In genomic region chr3:39718674-39719595, GRCh38 we compare ENCODE assay signal across 15 cellular contexts.
DNase-seq lines count a peak whose midpoint lies in the region; ATAC-seq and TF ChIP-seq lines count a peak whose summit lies in the region.
"Had no signal": no experiment of that assay in that cellular context is flagged by ENCODE, and none has a peak within 500 bp of the region (broad histone marks: within the 10 kb centered on the region; RNA-seq: fewer than 3 reads in every experiment).

No MANE protein-coding gene starts in this region.

- no peaks in the 10 kb centered on the region for H3K79me2 ChIP-seq in smooth muscle cell (ENCODE audit: low read depth)

- H3K27me3 ChIP-seq in smooth muscle cell (ENCODE audit: low read depth) = peaks cover 22% of the 10 kb centered on the region
- H3K27me3 ChIP-seq: esophagus muscularis mucosa had no signal

- H3K4me3 ChIP-seq in fibroblast of mammary gland (ENCODE audit: control insufficient read depth, low read depth, low read length) (no peak overlapping the region), smooth muscle cell (no peak overlapping the region)
- H3K4me3 ChIP-seq: esophagus muscularis mucosa had no signal

- no peak overlapping the region for H3K9ac ChIP-seq in smooth muscle cell (ENCODE audit: low read depth)

- TF ChIP-seq CTCF in activated CD8-positive, alpha-beta T cell treated with anti-CD3 and anti-CD28 coated beads for 36 hours (IDR thresholded peaks at IDR 0.05) = no peak
- TF ChIP-seq CTCF in fibroblast of mammary gland (conservative IDR thresholded peaks at IDR 0.05; ENCODE audit: control insufficient read depth, insufficient read depth, low read depth, low read length) = no peak
- TF ChIP-seq CTCF in smooth muscle cell (IDR thresholded peaks at IDR 0.05; ENCODE audit: borderline replicate concordance, insufficient read depth, poor library complexity, severe bottlenecking) = no peak
- no peak for TF ChIP-seq CTCF in Calu3 (IDR thresholded peaks at IDR 0.05; ENCODE audit: unreplicated experiment)

- H3K4me2 ChIP-seq in smooth muscle cell = no peak overlapping the region

- H3K4me1 ChIP-seq in smooth muscle cell (ENCODE audit: low read depth) = no peaks in the 10 kb centered on the region
- H3K4me1 ChIP-seq: esophagus muscularis mucosa had no signal

- 52% methylated on average over 7 of the region's 7 CpGs for WGBS in smooth muscle cell (ENCODE audit: low lambda C conversion rate)

- no peak overlapping the region for H3K27ac Mint-ChIP-seq in activated CD8-positive, alpha-beta T cell treated with anti-CD3 and anti-CD28 coated beads for 36 hours
- no peak overlapping the region for H3K27ac Mint-ChIP-seq in activated CD8-positive, alpha-beta T cell treated with anti-CD3 and anti-CD28 coated beads, Interleukin-2, amount 10 ng/mL, durations not matched to agents 7 days and 5 days
- no peak overlapping the region for H3K27ac Mint-ChIP-seq in Calu3 (ENCODE audit: unreplicated experiment)
- H3K27ac Mint-ChIP-seq: activated CD4-positive, alpha-beta T cell treated with anti-CD3 and anti-CD28 coated beads, Interleukin-2, amount 10 ng/mL, durations not matched to agents 7 days and 5 days; activated T-helper 2 cell treated with anti-CD3 and anti-CD28 coated beads, Interferon-gamma antibody, Interleukin-2, Interleukin-4, amounts not matched to agents 10 μg/mL and 5 μg/mL and 100 μg/mL, durations not matched to agents 14 hours and 24 hours and 36 hours; natural killer cell treated with Interleukin-12 subunit alpha and Interleukin-12 subunit beta and Interleukin-15 and Interleukin-18, amount 100 ng/mL, for 72 hours had no signal

- H3K9me3 ChIP-seq in smooth muscle cell (replicated peaks; ENCODE audit: low read depth) = no peaks in the 10 kb centered on the region
- H3K9me3 ChIP-seq: esophagus muscularis mucosa had no signal

- no peaks in the 10 kb centered on the region for H4K20me1 ChIP-seq in smooth muscle cell (ENCODE audit: low read depth)

- DNase-seq in activated CD8-positive, alpha-beta T cell treated with anti-CD3 and anti-CD28 coated beads for 36 hours = no peak
- no peak for DNase-seq in activated CD8-positive, alpha-beta T cell treated with anti-CD3 and anti-CD28 coated beads, Interleukin-2, amount 10 ng/mL, durations not matched to agents 7 days and 5 days
- DNase-seq in NCI-H524 treated with DMSO at 0.1 percent for 48 hours (lab: John Stamatoyannopoulos, UW) = peak; percentile 85
- DNase-seq in fibroblast of mammary gland (ENCODE audit: low read depth) = peak; percentile 81
- DNase-seq in smooth muscle cell (lab: John Stamatoyannopoulos, UW; ENCODE audit: unreplicated experiment) = no peak
- no peak for DNase-seq in activated CD8-positive, alpha-beta memory T cell treated with anti-CD3 and anti-CD28 coated beads, Interleukin-2, amount 50 U/mL, for 4 hours
- no peak for DNase-seq in Calu3
- DNase-seq: activated CD4-positive, alpha-beta T cell treated with anti-CD3 and anti-CD28 coated beads, Interleukin-2, amount 10 ng/mL, durations not matched to agents 7 days and 5 days; cerebellar nuclear complex; NCI-H1417; NK-92 treated with Interleukin-12 subunit alpha and Interleukin-12 subunit beta, amount 100 ng/mL, for 24 hours had no signal

- no TSS peak for BruUV-seq in Calu3 (replicated peaks; lab: Mats Ljungman, UMichigan)

- POLR2A ChIA-PET in activated CD8-positive, alpha-beta T cell treated with anti-CD3 and anti-CD28 coated beads for 36 hours (lab: Charles Lee) = no interaction called here
- POLR2A ChIA-PET in activated CD8-positive, alpha-beta T cell treated with anti-CD3 and anti-CD28 coated beads, Interleukin-2, amount 10 ng/mL, durations not matched to agents 7 days and 5 days (lab: Charles Lee) = no interaction called here

- intact Hi-C loops in activated CD8-positive, alpha-beta T cell treated with anti-CD3 and anti-CD28 coated beads for 36 hours (cut with micrococcal nuclease) = no loop called here
- intact Hi-C loops in Calu3 (cut with micrococcal nuclease; ENCODE audit: unreplicated experiment) = no loop called here

- no peak overlapping the region for H3K4me3 Mint-ChIP-seq in activated CD8-positive, alpha-beta T cell treated with anti-CD3 and anti-CD28 coated beads for 36 hours
- H3K4me3 Mint-ChIP-seq in activated CD8-positive, alpha-beta T cell treated with anti-CD3 and anti-CD28 coated beads, Interleukin-2, amount 10 ng/mL, durations not matched to agents 7 days and 5 days = no peak overlapping the region
- no peak overlapping the region for H3K4me3 Mint-ChIP-seq in Calu3 (ENCODE audit: low read depth, unreplicated experiment)
- H3K4me3 Mint-ChIP-seq: activated CD4-positive, alpha-beta T cell treated with anti-CD3 and anti-CD28 coated beads, Interleukin-2, amount 10 ng/mL, durations not matched to agents 7 days and 5 days; natural killer cell treated with Interleukin-12 subunit alpha and Interleukin-12 subunit beta and Interleukin-15 and Interleukin-18, amount 100 ng/mL, for 72 hours had no signal

- H3K4me1 Mint-ChIP-seq in activated CD8-positive, alpha-beta T cell treated with anti-CD3 and anti-CD28 coated beads for 36 hours (ENCODE audit: low read depth) = no peaks in the 10 kb centered on the region
- no peaks in the 10 kb centered on the region for H3K4me1 Mint-ChIP-seq in activated CD8-positive, alpha-beta T cell treated with anti-CD3 and anti-CD28 coated beads, Interleukin-2, amount 10 ng/mL, durations not matched to agents 7 days and 5 days (ENCODE audit: low read depth)
- no peaks in the 10 kb centered on the region for H3K4me1 Mint-ChIP-seq in Calu3 (ENCODE audit: low read depth, unreplicated experiment)
- H3K4me1 Mint-ChIP-seq: activated CD4-positive, alpha-beta T cell treated with anti-CD3 and anti-CD28 coated beads, Interleukin-2, amount 10 ng/mL, durations not matched to agents 7 days and 5 days had no signal

- ATAC-seq in activated CD8-positive, alpha-beta T cell treated with anti-CD3 and anti-CD28 coated beads for 36 hours = peak; percentile 30
- no peak for ATAC-seq in activated CD8-positive, alpha-beta T cell treated with anti-CD3 and anti-CD28 coated beads, Interleukin-2, amount 10 ng/mL, durations not matched to agents 7 days and 5 days
- no peak for ATAC-seq in HG02759 (IDR thresholded peaks at IDR 0.05; ENCODE audit: unreplicated experiment)

- H3F3A ChIP-seq in smooth muscle cell (ENCODE audit: low read depth) = peaks cover 7% of the 10 kb centered on the region

- CTCF ChIA-PET in activated CD8-positive, alpha-beta T cell treated with anti-CD3 and anti-CD28 coated beads for 36 hours (lab: Charles Lee) = no interaction called here
- CTCF ChIA-PET in activated CD8-positive, alpha-beta T cell treated with anti-CD3 and anti-CD28 coated beads, Interleukin-2, amount 10 ng/mL, durations not matched to agents 7 days and 5 days (lab: Charles Lee) = no interaction called here
- CTCF ChIA-PET in Calu3 (lab: Charles Lee) = no interaction called here

- no peaks in the 10 kb centered on the region for H3K27me3 Mint-ChIP-seq in activated CD8-positive, alpha-beta T cell treated with anti-CD3 and anti-CD28 coated beads for 36 hours
- peaks cover 2% of the 10 kb centered on the region for H3K27me3 Mint-ChIP-seq in activated CD8-positive, alpha-beta T cell treated with anti-CD3 and anti-CD28 coated beads, Interleukin-2, amount 10 ng/mL, durations not matched to agents 7 days and 5 days (ENCODE audit: low read depth)
- no peaks in the 10 kb centered on the region for H3K27me3 Mint-ChIP-seq in Calu3 (ENCODE audit: unreplicated experiment)
- H3K27me3 Mint-ChIP-seq: activated CD4-positive, alpha-beta T cell treated with anti-CD3 and anti-CD28 coated beads, Interleukin-2, amount 10 ng/mL, durations not matched to agents 7 days and 5 days had no signal

- no peaks in the 10 kb centered on the region for H3K36me3 Mint-ChIP-seq in activated CD8-positive, alpha-beta T cell treated with anti-CD3 and anti-CD28 coated beads for 36 hours (ENCODE audit: low read depth)
- H3K36me3 Mint-ChIP-seq in activated CD8-positive, alpha-beta T cell treated with anti-CD3 and anti-CD28 coated beads, Interleukin-2, amount 10 ng/mL, durations not matched to agents 7 days and 5 days (ENCODE audit: low read depth) = no peaks in the 10 kb centered on the region
- no peaks in the 10 kb centered on the region for H3K36me3 Mint-ChIP-seq in Calu3 (ENCODE audit: insufficient read depth, unreplicated experiment)
- H3K36me3 Mint-ChIP-seq: natural killer cell treated with Interleukin-12 subunit alpha and Interleukin-12 subunit beta and Interleukin-15 and Interleukin-18, amount 100 ng/mL, for 72 hours had no signal

- peak overlapping the region; percentile 21 for H3K27ac ChIP-seq in smooth muscle cell (ENCODE audit: low read depth)
- H3K27ac ChIP-seq: esophagus muscularis mucosa had no signal

- H3K36me3 ChIP-seq in smooth muscle cell (ENCODE audit: low read depth) = no peaks in the 10 kb centered on the region
- H3K36me3 ChIP-seq: esophagus muscularis mucosa had no signal

- no peak overlapping the region for H2AFZ ChIP-seq in smooth muscle cell (ENCODE audit: low read depth)

- no peaks in the 10 kb centered on the region for H3K9me3 Mint-ChIP-seq in activated CD8-positive, alpha-beta T cell treated with anti-CD3 and anti-CD28 coated beads for 36 hours
- no peaks in the 10 kb centered on the region for H3K9me3 Mint-ChIP-seq in activated CD8-positive, alpha-beta T cell treated with anti-CD3 and anti-CD28 coated beads, Interleukin-2, amount 10 ng/mL, durations not matched to agents 7 days and 5 days (ENCODE audit: insufficient read depth)
- H3K9me3 Mint-ChIP-seq in Calu3 (ENCODE audit: low read depth, unreplicated experiment) = peaks cover 2% of the 10 kb centered on the region
- H3K9me3 Mint-ChIP-seq: activated CD4-positive, alpha-beta T cell treated with anti-CD3 and anti-CD28 coated beads, Interleukin-2, amount 10 ng/mL, durations not matched to agents 7 days and 5 days; activated T-helper 2 cell treated with anti-CD3 and anti-CD28 coated beads, Interferon-gamma antibody, Interleukin-2, Interleukin-4, amounts not matched to agents 10 μg/mL and 5 μg/mL and 100 μg/mL, durations not matched to agents 14 hours and 24 hours and 36 hours; natural killer cell treated with Interleukin-12 subunit alpha and Interleukin-12 subunit beta and Interleukin-15 and Interleukin-18, amount 100 ng/mL, for 72 hours had no signal

Comparison
In these comparisons a context has a peak if more than half of its experiments do, and no peak if none do; other contexts are left out.
1. DNase-seq: peak in NCI-H524 treated with DMSO at 0.1 percent for 48 hours (single experiment) and fibroblast of mammary gland (single experiment); none in activated CD8-positive, alpha-beta T cell treated with anti-CD3 and anti-CD28 coated beads for 36 hours (single experiment), activated CD8-positive, alpha-beta T cell treated with anti-CD3 and anti-CD28 coated beads, Interleukin-2, amount 10 ng/mL, durations not matched to agents 7 days and 5 days (single experiment), smooth muscle cell (single experiment), activated CD8-positive, alpha-beta memory T cell treated with anti-CD3 and anti-CD28 coated beads, Interleukin-2, amount 50 U/mL, for 4 hours (single experiment) and Calu3 (single experiment).